ENCODE assay signal across 1 cellular context in the genomic region with DNA sequence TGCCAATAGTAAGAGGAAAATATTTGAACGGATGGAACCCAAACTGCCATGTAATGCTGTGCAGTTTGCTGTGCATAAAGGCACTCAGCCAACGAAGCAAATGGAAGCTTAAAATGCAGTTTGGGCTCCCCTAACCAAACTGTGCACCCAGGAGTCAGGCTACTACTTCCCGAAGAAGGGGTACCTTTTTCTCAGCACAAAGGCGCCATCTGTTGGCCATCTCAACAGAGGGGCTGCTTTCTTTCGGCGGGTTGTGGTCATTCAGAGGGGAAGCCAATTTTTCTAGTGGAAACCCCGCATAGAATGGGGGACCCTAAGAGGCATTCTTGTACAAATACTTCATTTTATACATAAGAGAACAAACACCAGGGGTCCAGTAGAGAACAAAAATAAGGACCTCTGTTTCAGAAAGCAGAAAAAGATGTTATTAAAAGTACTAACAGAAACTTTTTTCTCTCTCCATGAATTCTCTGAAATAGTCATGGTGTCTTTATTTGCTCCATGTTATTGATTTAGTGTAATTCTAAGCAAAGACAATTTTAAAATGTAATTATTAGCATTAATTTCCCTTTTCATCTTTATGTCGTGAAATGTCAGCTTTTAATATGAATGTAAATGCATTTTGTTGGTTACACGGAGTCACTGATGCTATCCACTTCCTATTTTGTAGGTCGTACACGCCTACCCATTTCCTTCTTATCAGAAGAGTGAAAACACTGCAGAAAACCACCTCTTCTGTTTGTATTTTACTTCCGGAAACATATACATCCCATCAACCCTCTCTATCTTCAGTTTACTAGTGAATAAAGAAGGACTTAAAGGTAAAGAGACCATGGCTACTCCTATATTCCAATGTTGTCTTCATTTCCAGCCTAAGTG.
TF ChIP-seq lines count a peak whose summit lies in the region.

No MANE protein-coding gene starts in this region.

TF ChIP-seq in HEK293, 187 proteins besides CTCF, POLR2A, EP300 and RAD21 (continued from another document):
- TF ChIP-seq, protein P1, sequence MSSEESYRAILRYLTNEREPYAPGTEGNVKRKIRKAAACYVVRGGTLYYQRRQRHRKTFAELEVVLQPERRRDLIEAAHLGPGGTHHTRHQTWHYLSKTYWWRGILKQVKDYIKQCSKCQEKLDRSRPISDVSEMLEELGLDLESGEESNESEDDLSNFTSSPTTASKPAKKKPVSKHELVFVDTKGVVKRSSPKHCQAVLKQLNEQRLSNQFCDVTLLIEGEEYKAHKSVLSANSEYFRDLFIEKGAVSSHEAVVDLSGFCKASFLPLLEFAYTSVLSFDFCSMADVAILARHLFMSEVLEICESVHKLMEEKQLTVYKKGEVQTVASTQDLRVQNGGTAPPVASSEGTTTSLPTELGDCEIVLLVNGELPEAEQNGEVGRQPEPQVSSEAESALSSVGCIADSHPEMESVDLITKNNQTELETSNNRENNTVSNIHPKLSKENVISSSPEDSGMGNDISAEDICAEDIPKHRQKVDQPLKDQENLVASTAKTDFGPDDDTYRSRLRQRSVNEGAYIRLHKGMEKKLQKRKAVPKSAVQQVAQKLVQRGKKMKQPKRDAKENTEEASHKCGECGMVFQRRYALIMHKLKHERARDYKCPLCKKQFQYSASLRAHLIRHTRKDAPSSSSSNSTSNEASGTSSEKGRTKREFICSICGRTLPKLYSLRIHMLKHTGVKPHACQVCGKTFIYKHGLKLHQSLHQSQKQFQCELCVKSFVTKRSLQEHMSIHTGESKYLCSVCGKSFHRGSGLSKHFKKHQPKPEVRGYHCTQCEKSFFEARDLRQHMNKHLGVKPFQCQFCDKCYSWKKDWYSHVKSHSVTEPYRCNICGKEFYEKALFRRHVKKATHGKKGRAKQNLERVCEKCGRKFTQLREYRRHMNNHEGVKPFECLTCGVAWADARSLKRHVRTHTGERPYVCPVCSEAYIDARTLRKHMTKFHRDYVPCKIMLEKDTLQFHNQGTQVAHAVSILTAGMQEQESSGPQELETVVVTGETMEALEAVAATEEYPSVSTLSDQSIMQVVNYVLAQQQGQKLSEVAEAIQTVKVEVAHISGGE (tag by site-specific recombination; conservative IDR thresholded peaks at IDR 0.05; ENCODE audit: low read depth): 0 out of 2 replicates have a peak, but pooled peaks have one; percentile 8
- no peak for TF ChIP-seq ZNF561 (tag by site-specific recombination; IDR thresholded peaks at IDR 0.05; ENCODE audit: borderline replicate concordance)
- TF ChIP-seq ZNF677 (tag by site-specific recombination; IDR thresholded peaks at IDR 0.05): no peak
- TF ChIP-seq ZNF211 (tag by site-specific recombination; IDR thresholded peaks at IDR 0.05; ENCODE audit: low read depth): no peak
- TF ChIP-seq, protein P2, sequence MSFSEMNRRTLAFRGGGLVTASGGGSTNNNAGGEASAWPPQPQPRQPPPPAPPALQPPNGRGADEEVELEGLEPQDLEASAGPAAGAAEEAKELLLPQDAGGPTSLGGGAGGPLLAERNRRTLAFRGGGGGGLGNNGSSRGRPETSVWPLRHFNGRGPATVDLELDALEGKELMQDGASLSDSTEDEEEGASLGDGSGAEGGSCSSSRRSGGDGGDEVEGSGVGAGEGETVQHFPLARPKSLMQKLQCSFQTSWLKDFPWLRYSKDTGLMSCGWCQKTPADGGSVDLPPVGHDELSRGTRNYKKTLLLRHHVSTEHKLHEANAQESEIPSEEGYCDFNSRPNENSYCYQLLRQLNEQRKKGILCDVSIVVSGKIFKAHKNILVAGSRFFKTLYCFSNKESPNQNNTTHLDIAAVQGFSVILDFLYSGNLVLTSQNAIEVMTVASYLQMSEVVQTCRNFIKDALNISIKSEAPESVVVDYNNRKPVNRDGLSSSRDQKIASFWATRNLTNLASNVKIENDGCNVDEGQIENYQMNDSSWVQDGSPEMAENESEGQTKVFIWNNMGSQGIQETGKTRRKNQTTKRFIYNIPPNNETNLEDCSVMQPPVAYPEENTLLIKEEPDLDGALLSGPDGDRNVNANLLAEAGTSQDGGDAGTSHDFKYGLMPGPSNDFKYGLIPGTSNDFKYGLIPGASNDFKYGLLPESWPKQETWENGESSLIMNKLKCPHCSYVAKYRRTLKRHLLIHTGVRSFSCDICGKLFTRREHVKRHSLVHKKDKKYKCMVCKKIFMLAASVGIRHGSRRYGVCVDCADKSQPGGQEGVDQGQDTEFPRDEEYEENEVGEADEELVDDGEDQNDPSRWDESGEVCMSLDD (tag by site-specific recombination; IDR thresholded peaks at IDR 0.05): peak; percentile 38; the same call in 1 of the 2 replicates
- 0 out of 2 replicates have a peak, but pooled peaks have one; percentile 25 for TF ChIP-seq ZXDB (tag by site-specific recombination; IDR thresholded peaks at IDR 0.05)
- no peak for TF ChIP-seq ZNF311 (tag by site-specific recombination; IDR thresholded peaks at IDR 0.05; ENCODE audit: borderline replicate concordance)
- no peak for TF ChIP-seq ZNF404 (tag by site-specific recombination; IDR thresholded peaks at IDR 0.05)
- TF ChIP-seq ZNF146 (tag by site-specific recombination; IDR thresholded peaks at IDR 0.05): no peak
- TF ChIP-seq ZNF16 (tag by site-specific recombination; IDR thresholded peaks at IDR 0.05; ENCODE audit: low read depth): no peak
- TF ChIP-seq RBAK (tag by site-specific recombination; IDR thresholded peaks at IDR 0.05): no peak
- TF ChIP-seq ZSCAN30 (tag by site-specific recombination; IDR thresholded peaks at IDR 0.05): peak; percentile 39; the same call in 1 of the 2 replicates
- TF ChIP-seq, protein P3, sequence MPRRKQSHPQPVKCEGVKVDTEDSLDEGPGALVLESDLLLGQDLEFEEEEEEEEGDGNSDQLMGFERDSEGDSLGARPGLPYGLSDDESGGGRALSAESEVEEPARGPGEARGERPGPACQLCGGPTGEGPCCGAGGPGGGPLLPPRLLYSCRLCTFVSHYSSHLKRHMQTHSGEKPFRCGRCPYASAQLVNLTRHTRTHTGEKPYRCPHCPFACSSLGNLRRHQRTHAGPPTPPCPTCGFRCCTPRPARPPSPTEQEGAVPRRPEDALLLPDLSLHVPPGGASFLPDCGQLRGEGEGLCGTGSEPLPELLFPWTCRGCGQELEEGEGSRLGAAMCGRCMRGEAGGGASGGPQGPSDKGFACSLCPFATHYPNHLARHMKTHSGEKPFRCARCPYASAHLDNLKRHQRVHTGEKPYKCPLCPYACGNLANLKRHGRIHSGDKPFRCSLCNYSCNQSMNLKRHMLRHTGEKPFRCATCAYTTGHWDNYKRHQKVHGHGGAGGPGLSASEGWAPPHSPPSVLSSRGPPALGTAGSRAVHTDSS (tag by site-specific recombination; IDR thresholded peaks at IDR 0.05): no peak
- TF ChIP-seq MZF1 (tag by site-specific recombination; IDR thresholded peaks at IDR 0.05; ENCODE audit: borderline replicate concordance): 0 out of 2 replicates have a peak, but pooled peaks have one; percentile 58
- TF ChIP-seq, protein P4, sequence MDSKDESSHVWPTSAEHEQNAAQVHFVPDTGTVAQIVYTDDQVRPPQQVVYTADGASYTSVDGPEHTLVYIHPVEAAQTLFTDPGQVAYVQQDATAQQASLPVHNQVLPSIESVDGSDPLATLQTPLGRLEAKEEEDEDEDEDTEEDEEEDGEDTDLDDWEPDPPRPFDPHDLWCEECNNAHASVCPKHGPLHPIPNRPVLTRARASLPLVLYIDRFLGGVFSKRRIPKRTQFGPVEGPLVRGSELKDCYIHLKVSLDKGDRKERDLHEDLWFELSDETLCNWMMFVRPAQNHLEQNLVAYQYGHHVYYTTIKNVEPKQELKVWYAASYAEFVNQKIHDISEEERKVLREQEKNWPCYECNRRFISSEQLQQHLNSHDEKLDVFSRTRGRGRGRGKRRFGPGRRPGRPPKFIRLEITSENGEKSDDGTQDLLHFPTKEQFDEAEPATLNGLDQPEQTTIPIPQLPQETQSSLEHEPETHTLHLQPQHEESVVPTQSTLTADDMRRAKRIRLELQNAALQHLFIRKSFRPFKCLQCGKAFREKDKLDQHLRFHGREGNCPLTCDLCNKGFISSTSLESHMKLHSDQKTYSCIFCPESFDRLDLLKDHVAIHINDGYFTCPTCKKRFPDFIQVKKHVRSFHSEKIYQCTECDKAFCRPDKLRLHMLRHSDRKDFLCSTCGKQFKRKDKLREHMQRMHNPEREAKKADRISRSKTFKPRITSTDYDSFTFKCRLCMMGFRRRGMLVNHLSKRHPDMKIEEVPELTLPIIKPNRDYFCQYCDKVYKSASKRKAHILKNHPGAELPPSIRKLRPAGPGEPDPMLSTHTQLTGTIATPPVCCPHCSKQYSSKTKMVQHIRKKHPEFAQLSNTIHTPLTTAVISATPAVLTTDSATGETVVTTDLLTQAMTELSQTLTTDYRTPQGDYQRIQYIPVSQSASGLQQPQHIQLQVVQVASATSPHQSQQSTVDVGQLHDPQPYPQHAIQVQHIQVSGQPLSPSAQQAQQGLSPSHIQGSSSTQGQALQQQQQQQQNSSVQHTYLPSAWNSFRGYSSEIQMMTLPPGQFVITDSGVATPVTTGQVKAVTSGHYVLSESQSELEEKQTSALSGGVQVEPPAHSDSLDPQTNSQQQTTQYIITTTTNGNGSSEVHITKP (tag by site-specific recombination; IDR thresholded peaks at IDR 0.05): peak; percentile 36; the same call in 1 of the 2 replicates
- TF ChIP-seq ZNF626 (tag by site-specific recombination; IDR thresholded peaks at IDR 0.05): no peak
- no peak for TF ChIP-seq ZNF843 (tag by site-specific recombination; IDR thresholded peaks at IDR 0.05)
- no peak for TF ChIP-seq YY2 (tag by site-specific recombination; IDR thresholded peaks at IDR 0.05)
- no peak for TF ChIP-seq ZNF341 (tag by site-specific recombination; IDR thresholded peaks at IDR 0.05; ENCODE audit: low read depth)
- TF ChIP-seq, protein P5, sequence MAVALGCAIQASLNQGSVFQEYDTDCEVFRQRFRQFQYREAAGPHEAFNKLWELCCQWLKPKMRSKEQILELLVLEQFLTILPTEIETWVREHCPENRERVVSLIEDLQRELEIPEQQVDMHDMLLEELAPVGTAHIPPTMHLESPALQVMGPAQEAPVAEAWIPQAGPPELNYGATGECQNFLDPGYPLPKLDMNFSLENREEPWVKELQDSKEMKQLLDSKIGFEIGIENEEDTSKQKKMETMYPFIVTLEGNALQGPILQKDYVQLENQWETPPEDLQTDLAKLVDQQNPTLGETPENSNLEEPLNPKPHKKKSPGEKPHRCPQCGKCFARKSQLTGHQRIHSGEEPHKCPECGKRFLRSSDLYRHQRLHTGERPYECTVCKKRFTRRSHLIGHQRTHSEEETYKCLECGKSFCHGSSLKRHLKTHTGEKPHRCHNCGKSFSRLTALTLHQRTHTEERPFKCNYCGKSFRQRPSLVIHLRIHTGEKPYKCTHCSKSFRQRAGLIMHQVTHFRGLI (tag by site-specific recombination; IDR thresholded peaks at IDR 0.05): no peak
- TF ChIP-seq ZNF654 (tag by site-specific recombination; IDR thresholded peaks at IDR 0.05; ENCODE audit: low read depth): peak; percentile 80
- TF ChIP-seq, protein P6, sequence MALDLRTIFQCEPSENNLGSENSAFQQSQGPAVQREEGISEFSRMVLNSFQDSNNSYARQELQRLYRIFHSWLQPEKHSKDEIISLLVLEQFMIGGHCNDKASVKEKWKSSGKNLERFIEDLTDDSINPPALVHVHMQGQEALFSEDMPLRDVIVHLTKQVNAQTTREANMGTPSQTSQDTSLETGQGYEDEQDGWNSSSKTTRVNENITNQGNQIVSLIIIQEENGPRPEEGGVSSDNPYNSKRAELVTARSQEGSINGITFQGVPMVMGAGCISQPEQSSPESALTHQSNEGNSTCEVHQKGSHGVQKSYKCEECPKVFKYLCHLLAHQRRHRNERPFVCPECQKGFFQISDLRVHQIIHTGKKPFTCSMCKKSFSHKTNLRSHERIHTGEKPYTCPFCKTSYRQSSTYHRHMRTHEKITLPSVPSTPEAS (tag by site-specific recombination; IDR thresholded peaks at IDR 0.05): no peak
- TF ChIP-seq, protein P7, sequence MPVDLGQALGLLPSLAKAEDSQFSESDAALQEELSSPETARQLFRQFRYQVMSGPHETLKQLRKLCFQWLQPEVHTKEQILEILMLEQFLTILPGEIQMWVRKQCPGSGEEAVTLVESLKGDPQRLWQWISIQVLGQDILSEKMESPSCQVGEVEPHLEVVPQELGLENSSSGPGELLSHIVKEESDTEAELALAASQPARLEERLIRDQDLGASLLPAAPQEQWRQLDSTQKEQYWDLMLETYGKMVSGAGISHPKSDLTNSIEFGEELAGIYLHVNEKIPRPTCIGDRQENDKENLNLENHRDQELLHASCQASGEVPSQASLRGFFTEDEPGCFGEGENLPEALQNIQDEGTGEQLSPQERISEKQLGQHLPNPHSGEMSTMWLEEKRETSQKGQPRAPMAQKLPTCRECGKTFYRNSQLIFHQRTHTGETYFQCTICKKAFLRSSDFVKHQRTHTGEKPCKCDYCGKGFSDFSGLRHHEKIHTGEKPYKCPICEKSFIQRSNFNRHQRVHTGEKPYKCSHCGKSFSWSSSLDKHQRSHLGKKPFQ (tag by site-specific recombination; IDR thresholded peaks at IDR 0.05): no peak
- TF ChIP-seq ZNF138 (tag by site-specific recombination; IDR thresholded peaks at IDR 0.05; ENCODE audit: borderline replicate concordance): no peak
- TF ChIP-seq ZNF600 (tag by site-specific recombination; IDR thresholded peaks at IDR 0.05): no peak
- peak; percentile 38; the same call in 1 of the 2 replicates for TF ChIP-seq ZBTB20 (tag by site-specific recombination; IDR thresholded peaks at IDR 0.05)
- TF ChIP-seq ZNF664 (tag by site-specific recombination; IDR thresholded peaks at IDR 0.05): no peak
- TF ChIP-seq SP3 (tag by site-specific recombination; IDR thresholded peaks at IDR 0.05): no peak
- no peak for TF ChIP-seq ZNF248 (tag by site-specific recombination; IDR thresholded peaks at IDR 0.05)
